In the genomic region with DNA sequence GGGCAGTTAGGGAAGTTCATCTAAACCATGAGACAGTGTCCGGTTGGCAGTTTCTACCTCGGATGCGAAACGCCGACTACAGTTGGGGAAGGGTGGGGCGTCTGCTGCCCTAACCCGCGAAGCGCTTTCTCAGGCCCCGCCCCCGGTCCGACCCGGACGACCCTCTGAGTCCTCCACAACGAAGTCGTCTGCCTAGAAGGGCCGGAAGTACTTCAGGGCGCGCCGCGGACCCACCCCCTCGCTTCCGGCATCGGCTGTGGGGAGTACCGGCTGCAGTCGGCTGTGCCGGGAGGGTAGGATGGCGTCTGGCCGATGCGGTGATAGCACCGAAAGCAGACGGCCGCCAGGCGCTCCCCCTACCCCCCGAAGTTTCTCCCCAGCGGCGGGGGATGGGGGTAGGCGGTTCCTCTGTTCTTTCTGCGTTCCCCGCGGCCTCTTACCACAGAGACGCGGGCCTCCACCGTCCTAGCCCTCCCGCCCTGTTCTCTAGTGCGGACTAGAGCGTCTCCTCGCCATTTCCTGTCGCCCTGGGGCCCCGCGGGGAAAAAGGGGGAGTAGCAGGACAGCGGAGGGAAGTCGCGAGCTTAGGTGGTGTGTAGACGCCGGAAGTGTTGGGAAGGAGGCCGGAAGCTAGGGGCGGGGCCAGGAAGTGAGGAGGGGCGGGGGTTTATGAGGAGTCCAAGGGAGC, we compare ENCODE assay signal across 2 cellular contexts.
TF ChIP-seq lines count a peak whose summit lies in the region.

A gene (plus strand): TSS at position 241 of the 688 bp plus-strand sequence. CDS start 719 bp downstream, outside the sequence.

TF ChIP-seq in SK-N-SH, 30 proteins besides CTCF, POLR2A, EP300 and RAD21 (continues in another document):
- TF ChIP-seq, protein P1, sequence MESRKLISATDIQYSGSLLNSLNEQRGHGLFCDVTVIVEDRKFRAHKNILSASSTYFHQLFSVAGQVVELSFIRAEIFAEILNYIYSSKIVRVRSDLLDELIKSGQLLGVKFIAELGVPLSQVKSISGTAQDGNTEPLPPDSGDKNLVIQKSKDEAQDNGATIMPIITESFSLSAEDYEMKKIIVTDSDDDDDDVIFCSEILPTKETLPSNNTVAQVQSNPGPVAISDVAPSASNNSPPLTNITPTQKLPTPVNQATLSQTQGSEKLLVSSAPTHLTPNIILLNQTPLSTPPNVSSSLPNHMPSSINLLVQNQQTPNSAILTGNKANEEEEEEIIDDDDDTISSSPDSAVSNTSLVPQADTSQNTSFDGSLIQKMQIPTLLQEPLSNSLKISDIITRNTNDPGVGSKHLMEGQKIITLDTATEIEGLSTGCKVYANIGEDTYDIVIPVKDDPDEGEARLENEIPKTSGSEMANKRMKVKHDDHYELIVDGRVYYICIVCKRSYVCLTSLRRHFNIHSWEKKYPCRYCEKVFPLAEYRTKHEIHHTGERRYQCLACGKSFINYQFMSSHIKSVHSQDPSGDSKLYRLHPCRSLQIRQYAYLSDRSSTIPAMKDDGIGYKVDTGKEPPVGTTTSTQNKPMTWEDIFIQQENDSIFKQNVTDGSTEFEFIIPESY (IDR thresholded peaks at IDR 0.05; ENCODE audit: borderline replicate concordance, low read depth) = peak; percentile 85
- TF ChIP-seq POLR2AphosphoS5 (IDR thresholded peaks at IDR 0.05; ENCODE audit: low read depth, low read length) (peak; percentile 83), TEAD4 (IDR thresholded peaks at IDR 0.05; ENCODE audit: borderline replicate concordance, insufficient read depth) (0 out of 2 replicates have a peak, but pooled peaks have one; percentile 39), NRF1 (IDR thresholded peaks at IDR 0.05; ENCODE audit: low read depth, low read length) (no peak), MXI1 (IDR thresholded peaks at IDR 0.05; ENCODE audit: low read depth, low read length) (no peak; the same call in 1 of the 2 replicates), YY1 (IDR thresholded peaks at IDR 0.05; ENCODE audit: low read depth) (peak; percentile 56; the same call in 1 of the 2 replicates), ELF1 (IDR thresholded peaks at IDR 0.05) (peak; percentile 84), JUND (IDR thresholded peaks at IDR 0.05) (no peak), TAF1 (IDR thresholded peaks at IDR 0.05; ENCODE audit: borderline replicate concordance, low read depth, low read length) (peak; percentile 89), FOSL2 (IDR thresholded peaks at IDR 0.05; ENCODE audit: borderline replicate concordance, low read depth) (0 out of 2 replicates have a peak, but pooled peaks have one; percentile 8), RCOR1 (IDR thresholded peaks at IDR 0.05; ENCODE audit: low read length) (no peak; the same call in 1 of the 2 replicates), TCF12 (IDR thresholded peaks at IDR 0.05) (peak; percentile 48), GABPA (IDR thresholded peaks at IDR 0.05; ENCODE audit: low read depth) (peak; percentile 89), SIN3A (IDR thresholded peaks at IDR 0.05; ENCODE audit: borderline replicate concordance, low read depth, low read length) (peak; percentile 87), NFIC (IDR thresholded peaks at IDR 0.05; ENCODE audit: borderline replicate concordance) (no peak; the same call in 1 of the 2 replicates), CHD2 (IDR thresholded peaks at IDR 0.05; ENCODE audit: low read length, partially characterized antibody) (peak; percentile 59), GATA2 (CRISPR knock-in tag; IDR thresholded peaks at IDR 0.05) (no peak), RXRA (IDR thresholded peaks at IDR 0.05; ENCODE audit: borderline replicate concordance, low read depth) (no peak), FOXM1 (IDR thresholded peaks at IDR 0.05; ENCODE audit: low read depth) (0 out of 2 replicates have a peak, but pooled peaks have one; percentile 19), RFX5 (IDR thresholded peaks at IDR 0.05; ENCODE audit: low read length) (no peak), SMC3 (IDR thresholded peaks at IDR 0.05; ENCODE audit: low read depth, low read length) (no peak)
- TF ChIP-seq, protein P2, sequence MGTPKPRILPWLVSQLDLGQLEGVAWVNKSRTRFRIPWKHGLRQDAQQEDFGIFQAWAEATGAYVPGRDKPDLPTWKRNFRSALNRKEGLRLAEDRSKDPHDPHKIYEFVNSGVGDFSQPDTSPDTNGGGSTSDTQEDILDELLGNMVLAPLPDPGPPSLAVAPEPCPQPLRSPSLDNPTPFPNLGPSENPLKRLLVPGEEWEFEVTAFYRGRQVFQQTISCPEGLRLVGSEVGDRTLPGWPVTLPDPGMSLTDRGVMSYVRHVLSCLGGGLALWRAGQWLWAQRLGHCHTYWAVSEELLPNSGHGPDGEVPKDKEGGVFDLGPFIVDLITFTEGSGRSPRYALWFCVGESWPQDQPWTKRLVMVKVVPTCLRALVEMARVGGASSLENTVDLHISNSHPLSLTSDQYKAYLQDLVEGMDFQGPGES (IDR thresholded peaks at IDR 0.05; ENCODE audit: low read depth, low read length) = no peak
- TF ChIP-seq, protein P3, sequence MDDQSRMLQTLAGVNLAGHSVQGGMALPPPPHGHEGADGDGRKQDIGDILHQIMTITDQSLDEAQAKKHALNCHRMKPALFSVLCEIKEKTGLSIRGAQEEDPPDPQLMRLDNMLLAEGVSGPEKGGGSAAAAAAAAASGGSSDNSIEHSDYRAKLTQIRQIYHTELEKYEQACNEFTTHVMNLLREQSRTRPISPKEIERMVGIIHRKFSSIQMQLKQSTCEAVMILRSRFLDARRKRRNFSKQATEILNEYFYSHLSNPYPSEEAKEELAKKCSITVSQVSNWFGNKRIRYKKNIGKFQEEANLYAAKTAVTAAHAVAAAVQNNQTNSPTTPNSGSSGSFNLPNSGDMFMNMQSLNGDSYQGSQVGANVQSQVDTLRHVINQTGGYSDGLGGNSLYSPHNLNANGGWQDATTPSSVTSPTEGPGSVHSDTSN (IDR thresholded peaks at IDR 0.05) = peak; percentile 6; the same call in 1 of the 2 replicates
- TF ChIP-seq, protein P4, sequence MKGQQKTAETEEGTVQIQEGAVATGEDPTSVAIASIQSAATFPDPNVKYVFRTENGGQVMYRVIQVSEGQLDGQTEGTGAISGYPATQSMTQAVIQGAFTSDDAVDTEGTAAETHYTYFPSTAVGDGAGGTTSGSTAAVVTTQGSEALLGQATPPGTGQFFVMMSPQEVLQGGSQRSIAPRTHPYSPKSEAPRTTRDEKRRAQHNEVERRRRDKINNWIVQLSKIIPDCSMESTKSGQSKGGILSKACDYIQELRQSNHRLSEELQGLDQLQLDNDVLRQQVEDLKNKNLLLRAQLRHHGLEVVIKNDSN (IDR thresholded peaks at IDR 0.05; ENCODE audit: borderline replicate concordance, low read depth) = 0 out of 2 replicates have a peak, but pooled peaks have one; percentile 25
- TF ChIP-seq, protein P5, sequence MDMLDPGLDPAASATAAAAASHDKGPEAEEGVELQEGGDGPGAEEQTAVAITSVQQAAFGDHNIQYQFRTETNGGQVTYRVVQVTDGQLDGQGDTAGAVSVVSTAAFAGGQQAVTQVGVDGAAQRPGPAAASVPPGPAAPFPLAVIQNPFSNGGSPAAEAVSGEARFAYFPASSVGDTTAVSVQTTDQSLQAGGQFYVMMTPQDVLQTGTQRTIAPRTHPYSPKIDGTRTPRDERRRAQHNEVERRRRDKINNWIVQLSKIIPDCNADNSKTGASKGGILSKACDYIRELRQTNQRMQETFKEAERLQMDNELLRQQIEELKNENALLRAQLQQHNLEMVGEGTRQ (IDR thresholded peaks at IDR 0.05; ENCODE audit: borderline replicate concordance, low read depth, low read length) = no peak
- TF ChIP-seq, protein P6, sequence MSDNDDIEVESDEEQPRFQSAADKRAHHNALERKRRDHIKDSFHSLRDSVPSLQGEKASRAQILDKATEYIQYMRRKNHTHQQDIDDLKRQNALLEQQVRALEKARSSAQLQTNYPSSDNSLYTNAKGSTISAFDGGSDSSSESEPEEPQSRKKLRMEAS (IDR thresholded peaks at IDR 0.05; ENCODE audit: low read depth) = peak; percentile 86

TF ChIP-seq in K562, 482 proteins besides CTCF, POLR2A, EP300 and RAD21 (continues in another document):
- TF ChIP-seq ZKSCAN3 (CRISPR knock-in tag; IDR thresholded peaks at IDR 0.05) (no peak), ZNF146 (CRISPR knock-in tag; IDR thresholded peaks at IDR 0.05; ENCODE audit: unreplicated experiment) (no peak), ZNF644 (tag; IDR thresholded peaks at IDR 0.05; ENCODE audit: low read depth) (no peak; the same call in 1 of the 2 replicates), HMG20A (CRISPR knock-in tag; conservative IDR thresholded peaks at IDR 0.05) (no peak), TRIM28 (IDR thresholded peaks at IDR 0.05) (0 out of 2 replicates have a peak, but pooled peaks have one; percentile 19), SMAD1 (IDR thresholded peaks at IDR 0.05; ENCODE audit: low read depth, low read length, partially characterized antibody) (peak; percentile 26), JUNB (CRISPR knock-in tag; conservative IDR thresholded peaks at IDR 0.05) (no peak), ZNF12 (CRISPR knock-in tag; IDR thresholded peaks at IDR 0.05) (no peak), ATF1 (CRISPR knock-in tag; IDR thresholded peaks at IDR 0.05) (no peak), ATF1 (tag; IDR thresholded peaks at IDR 0.05) (peak; percentile 90), KLF16 (IDR thresholded peaks at IDR 0.05) (no peak), DPF2 (IDR thresholded peaks at IDR 0.05) (no peak; the same call in 1 of the 2 replicates), ZNF197 (CRISPR knock-in tag; IDR thresholded peaks at IDR 0.05; ENCODE audit: low read depth) (peak; percentile 86), NFIX (CRISPR knock-in tag; IDR thresholded peaks at IDR 0.05; ENCODE audit: low read depth) (no peak), SAP30 (IDR thresholded peaks at IDR 0.05; ENCODE audit: borderline replicate concordance, insufficient read depth, low read depth, low read length, poor library complexity, severe bottlenecking) (peak; percentile 66), KLF6 (CRISPR knock-in tag; IDR thresholded peaks at IDR 0.05; ENCODE audit: borderline replicate concordance) (0 out of 2 replicates have a peak, but pooled peaks have one; percentile 23), NEUROD1 (IDR thresholded peaks at IDR 0.05; ENCODE audit: borderline replicate concordance, low read depth, low read length, partially characterized antibody) (peak; percentile 15), HLTF (IDR thresholded peaks at IDR 0.05) (no peak; the same call in 1 of the 2 replicates), CHD4 (IDR thresholded peaks at IDR 0.05; ENCODE audit: insufficient read depth, insufficient replicate concordance, low read depth, low read length, poor library complexity, severe bottlenecking) (no peak), MCM5 (IDR thresholded peaks at IDR 0.05; ENCODE audit: low read depth) (no peak), ARNT (IDR thresholded peaks at IDR 0.05) (peak; percentile 23 to 51; a peak in 1 of 4 replicates)
- TF ChIP-seq, protein P7, sequence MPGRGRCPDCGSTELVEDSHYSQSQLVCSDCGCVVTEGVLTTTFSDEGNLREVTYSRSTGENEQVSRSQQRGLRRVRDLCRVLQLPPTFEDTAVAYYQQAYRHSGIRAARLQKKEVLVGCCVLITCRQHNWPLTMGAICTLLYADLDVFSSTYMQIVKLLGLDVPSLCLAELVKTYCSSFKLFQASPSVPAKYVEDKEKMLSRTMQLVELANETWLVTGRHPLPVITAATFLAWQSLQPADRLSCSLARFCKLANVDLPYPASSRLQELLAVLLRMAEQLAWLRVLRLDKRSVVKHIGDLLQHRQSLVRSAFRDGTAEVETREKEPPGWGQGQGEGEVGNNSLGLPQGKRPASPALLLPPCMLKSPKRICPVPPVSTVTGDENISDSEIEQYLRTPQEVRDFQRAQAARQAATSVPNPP (IDR thresholded peaks at IDR 0.05; ENCODE audit: borderline replicate concordance, insufficient read depth, insufficient read length) = no peak
- TF ChIP-seq, protein P8, sequence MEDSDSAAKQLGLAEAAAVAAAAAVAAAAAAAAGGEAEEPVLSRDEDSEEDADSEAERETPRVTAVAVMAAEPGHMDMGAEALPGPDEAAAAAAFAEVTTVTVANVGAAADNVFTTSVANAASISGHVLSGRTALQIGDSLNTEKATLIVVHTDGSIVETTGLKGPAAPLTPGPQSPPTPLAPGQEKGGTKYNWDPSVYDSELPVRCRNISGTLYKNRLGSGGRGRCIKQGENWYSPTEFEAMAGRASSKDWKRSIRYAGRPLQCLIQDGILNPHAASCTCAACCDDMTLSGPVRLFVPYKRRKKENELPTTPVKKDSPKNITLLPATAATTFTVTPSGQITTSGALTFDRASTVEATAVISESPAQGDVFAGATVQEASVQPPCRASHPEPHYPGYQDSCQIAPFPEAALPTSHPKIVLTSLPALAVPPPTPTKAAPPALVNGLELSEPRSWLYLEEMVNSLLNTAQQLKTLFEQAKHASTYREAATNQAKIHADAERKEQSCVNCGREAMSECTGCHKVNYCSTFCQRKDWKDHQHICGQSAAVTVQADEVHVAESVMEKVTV (CRISPR knock-in tag; IDR thresholded peaks at IDR 0.05) = no peak
- TF ChIP-seq, protein P9, sequence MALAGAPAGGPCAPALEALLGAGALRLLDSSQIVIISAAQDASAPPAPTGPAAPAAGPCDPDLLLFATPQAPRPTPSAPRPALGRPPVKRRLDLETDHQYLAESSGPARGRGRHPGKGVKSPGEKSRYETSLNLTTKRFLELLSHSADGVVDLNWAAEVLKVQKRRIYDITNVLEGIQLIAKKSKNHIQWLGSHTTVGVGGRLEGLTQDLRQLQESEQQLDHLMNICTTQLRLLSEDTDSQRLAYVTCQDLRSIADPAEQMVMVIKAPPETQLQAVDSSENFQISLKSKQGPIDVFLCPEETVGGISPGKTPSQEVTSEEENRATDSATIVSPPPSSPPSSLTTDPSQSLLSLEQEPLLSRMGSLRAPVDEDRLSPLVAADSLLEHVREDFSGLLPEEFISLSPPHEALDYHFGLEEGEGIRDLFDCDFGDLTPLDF (CRISPR knock-in tag; IDR thresholded peaks at IDR 0.05) = no peak
- TF ChIP-seq, protein P10, sequence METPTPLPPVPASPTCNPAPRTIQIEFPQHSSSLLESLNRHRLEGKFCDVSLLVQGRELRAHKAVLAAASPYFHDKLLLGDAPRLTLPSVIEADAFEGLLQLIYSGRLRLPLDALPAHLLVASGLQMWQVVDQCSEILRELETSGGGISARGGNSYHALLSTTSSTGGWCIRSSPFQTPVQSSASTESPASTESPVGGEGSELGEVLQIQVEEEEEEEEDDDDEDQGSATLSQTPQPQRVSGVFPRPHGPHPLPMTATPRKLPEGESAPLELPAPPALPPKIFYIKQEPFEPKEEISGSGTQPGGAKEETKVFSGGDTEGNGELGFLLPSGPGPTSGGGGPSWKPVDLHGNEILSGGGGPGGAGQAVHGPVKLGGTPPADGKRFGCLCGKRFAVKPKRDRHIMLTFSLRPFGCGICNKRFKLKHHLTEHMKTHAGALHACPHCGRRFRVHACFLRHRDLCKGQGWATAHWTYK (CRISPR knock-in tag; IDR thresholded peaks at IDR 0.05) = peak; percentile 75; the same call in 1 of the 2 replicates
- TF ChIP-seq, protein P11, sequence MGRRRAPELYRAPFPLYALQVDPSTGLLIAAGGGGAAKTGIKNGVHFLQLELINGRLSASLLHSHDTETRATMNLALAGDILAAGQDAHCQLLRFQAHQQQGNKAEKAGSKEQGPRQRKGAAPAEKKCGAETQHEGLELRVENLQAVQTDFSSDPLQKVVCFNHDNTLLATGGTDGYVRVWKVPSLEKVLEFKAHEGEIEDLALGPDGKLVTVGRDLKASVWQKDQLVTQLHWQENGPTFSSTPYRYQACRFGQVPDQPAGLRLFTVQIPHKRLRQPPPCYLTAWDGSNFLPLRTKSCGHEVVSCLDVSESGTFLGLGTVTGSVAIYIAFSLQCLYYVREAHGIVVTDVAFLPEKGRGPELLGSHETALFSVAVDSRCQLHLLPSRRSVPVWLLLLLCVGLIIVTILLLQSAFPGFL (CRISPR knock-in tag; IDR thresholded peaks at IDR 0.05) = no peak
- TF ChIP-seq, protein P12, sequence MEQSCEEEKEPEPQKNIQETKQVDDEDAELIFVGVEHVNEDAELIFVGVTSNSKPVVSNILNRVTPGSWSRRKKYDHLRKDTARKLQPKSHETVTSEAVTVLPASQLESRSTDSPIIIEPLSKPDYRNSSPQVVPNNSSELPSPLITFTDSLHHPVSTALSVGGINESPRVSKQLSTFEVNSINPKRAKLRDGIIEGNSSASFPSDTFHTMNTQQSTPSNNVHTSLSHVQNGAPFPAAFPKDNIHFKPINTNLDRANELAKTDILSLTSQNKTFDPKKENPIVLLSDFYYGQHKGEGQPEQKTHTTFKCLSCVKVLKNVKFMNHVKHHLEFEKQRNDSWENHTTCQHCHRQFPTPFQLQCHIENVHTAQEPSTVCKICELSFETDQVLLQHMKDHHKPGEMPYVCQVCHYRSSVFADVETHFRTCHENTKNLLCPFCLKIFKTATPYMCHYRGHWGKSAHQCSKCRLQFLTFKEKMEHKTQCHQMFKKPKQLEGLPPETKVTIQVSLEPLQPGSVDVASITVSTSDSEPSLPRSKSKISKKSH (CRISPR knock-in tag; IDR thresholded peaks at IDR 0.05) = no peak
